Comparison of ENCODE assay signal across 8 cellular contexts in genomic region chr11:10930224-10930960, GRCh38.
DNase-seq lines count a peak whose midpoint lies in the region; ATAC-seq and TF ChIP-seq lines count a peak whose summit lies in the region.

No MANE protein-coding gene starts in this region.

- H3K27ac ChIP-seq in esophagus squamous epithelium = peak overlapping the region; percentile 81 to 94 (median 92)
- H3K27ac ChIP-seq in neural cell (ENCODE audit: low read length) = peak overlapping the region; percentile 82

- H3K36me3 Mint-ChIP-seq in CD14-positive monocyte = peaks cover 0 to 7% of the 10 kb centered on the region in 2 donors
- no peaks in the 10 kb centered on the region for H3K36me3 Mint-ChIP-seq in activated CD4-positive, alpha-beta T cell treated with anti-CD3 and anti-CD28 coated beads, Interleukin-2, amount 10 ng/mL, durations not matched to agents 7 days and 5 days (ENCODE audit: low read depth)

- H3K79me2 ChIP-seq in neural cell (replicated peaks; ENCODE audit: insufficient read depth, low read length) = no peaks in the 10 kb centered on the region

- H3F3A ChIP-seq in neural cell (ENCODE audit: insufficient read depth, low read length, poor library complexity, severe bottlenecking) = no peaks in the 10 kb centered on the region

- H3K4me1 ChIP-seq in esophagus squamous epithelium = peaks cover 8 to 75% (median 17%) of the 10 kb centered on the region in 3 donors

- H3K9me2 ChIP-seq in neural cell (ENCODE audit: insufficient read depth, low read length) = no peaks in the 10 kb centered on the region

- TF ChIP-seq CTCF in CD14-positive monocyte (IDR thresholded peaks at IDR 0.05) (peak; percentile 13), esophagus squamous epithelium (IDR thresholded peaks at IDR 0.05) (no peak), neural cell (IDR thresholded peaks at IDR 0.05; ENCODE audit: poor library complexity, severe bottlenecking) (peak; percentile 42)

- no peaks in the 10 kb centered on the region for H4K20me1 ChIP-seq in neural cell (ENCODE audit: insufficient read depth)

- no peak for TF ChIP-seq RAD21 in neural cell (conservative IDR thresholded peaks at IDR 0.05)

- ATAC-seq in HG02759 (IDR thresholded peaks at IDR 0.05; ENCODE audit: unreplicated experiment) = peak; percentile 12
- no peak for ATAC-seq in GM19467 (IDR thresholded peaks at IDR 0.05; ENCODE audit: unreplicated experiment)
- ATAC-seq in GM18861 (IDR thresholded peaks at IDR 0.05; ENCODE audit: unreplicated experiment) = no peak

- H3K9ac ChIP-seq in neural cell (ENCODE audit: low read length) = peak overlapping the region; percentile 81

- H3K27ac Mint-ChIP-seq in CD14-positive monocyte = peak overlapping the region in 4 of 7 donors; percentile 37 to 63 (median 49)
- no peak overlapping the region for H3K27ac Mint-ChIP-seq in activated CD4-positive, alpha-beta T cell treated with anti-CD3 and anti-CD28 coated beads, Interleukin-2, amount 10 ng/mL, durations not matched to agents 7 days and 5 days

- H3K36me3 ChIP-seq in esophagus squamous epithelium = no peaks in the 10 kb centered on the region
- no peaks in the 10 kb centered on the region for H3K36me3 ChIP-seq in neural cell (ENCODE audit: insufficient read depth, low read length)

- CTCF ChIA-PET in activated CD4-positive, alpha-beta T cell treated with anti-CD3 and anti-CD28 coated beads, Interleukin-2, amount 10 ng/mL, durations not matched to agents 7 days and 5 days (lab: Charles Lee) = interaction anchor here (0.9 to 1.1 kb wide), 3 partner anchors 9 to 336 kb away, joined by 3 read pairs; no protein-coding TSS in a partner anchor

- TF ChIP-seq EP300 in neural cell (conservative IDR thresholded peaks at IDR 0.05; ENCODE audit: poor library complexity, severe bottlenecking) = no peak

- H3K27me3 ChIP-seq in esophagus squamous epithelium (no peaks in the 10 kb centered on the region), neural cell (ENCODE audit: insufficient read depth, low read depth, low read length) (no peaks in the 10 kb centered on the region)

- H3K27me3 Mint-ChIP-seq in CD14-positive monocyte (ENCODE audit: low read depth in 3 of 3) = peaks cover 53 to 80% (median 63%) of the 10 kb centered on the region in 3 donors
- peaks cover 56% of the 10 kb centered on the region for H3K27me3 Mint-ChIP-seq in activated CD4-positive, alpha-beta T cell treated with anti-CD3 and anti-CD28 coated beads, Interleukin-2, amount 10 ng/mL, durations not matched to agents 7 days and 5 days

- POLR2A ChIA-PET in activated CD4-positive, alpha-beta T cell treated with anti-CD3 and anti-CD28 coated beads, Interleukin-2, amount 10 ng/mL, durations not matched to agents 7 days and 5 days (lab: Charles Lee) = no interaction called here

- H3K4me3 Mint-ChIP-seq in CD14-positive monocyte = peak overlapping the region; percentile 90 to 96
- H3K4me3 Mint-ChIP-seq in activated CD4-positive, alpha-beta T cell treated with anti-CD3 and anti-CD28 coated beads, Interleukin-2, amount 10 ng/mL, durations not matched to agents 7 days and 5 days = peak overlapping the region; percentile 69

- no peak for TF ChIP-seq POLR2A in esophagus squamous epithelium (IDR thresholded peaks at IDR 0.05)

- 8 to 10% methylated on average over 15 to 25 of the region's 34 CpGs for WGBS in esophagus squamous epithelium, 2 donors

- H3K4me1 Mint-ChIP-seq in CD14-positive monocyte = peaks cover 16% of the 10 kb centered on the region
- peaks cover 22% of the 10 kb centered on the region for H3K4me1 Mint-ChIP-seq in activated CD4-positive, alpha-beta T cell treated with anti-CD3 and anti-CD28 coated beads, Interleukin-2, amount 10 ng/mL, durations not matched to agents 7 days and 5 days

- intact Hi-C loops in CD14-positive monocyte (cut with micrococcal nuclease) (loop anchor here (2.0 to 10.0 kb wide), 5 partner anchors 16 to 857 kb away; partner anchors contain the start of gene ZBED5 (in 1 of the 2)), esophagus squamous epithelium (cut with DNase I) (loop anchor here (10.0 kb wide), 1 partner anchor 854 kb away; no protein-coding TSS in a partner anchor)

- peak overlapping the region; percentile 48 for H3K4me2 ChIP-seq in neural cell (ENCODE audit: low read length)

- H3K9me3 ChIP-seq in esophagus squamous epithelium = no peaks in the 10 kb centered on the region
- no peaks in the 10 kb centered on the region for H3K9me3 ChIP-seq in neural cell (ENCODE audit: low read length)

- DNase-seq in CD14-positive monocyte (ENCODE audit: low spot score) (no peak), esophagus squamous epithelium (lab: John Stamatoyannopoulos, UW) (no peak), GOT3 (lab: John Stamatoyannopoulos, UW) (no peak)
- DNase-seq in activated CD4-positive, alpha-beta T cell treated with anti-CD3 and anti-CD28 coated beads, Interleukin-2, amount 10 ng/mL, durations not matched to agents 7 days and 5 days = no peak

- peak overlapping the region; percentile 67 for H2AFZ ChIP-seq in neural cell (ENCODE audit: low read depth, low read length)

- H3K4me3 ChIP-seq in esophagus squamous epithelium = peak overlapping the region; percentile 47 to 76 (median 62)
- H3K4me3 ChIP-seq in neural cell (ENCODE audit: low read length) = peak overlapping the region; percentile 75

- H3K9me3 Mint-ChIP-seq in CD14-positive monocyte = peaks cover 0 to 6% (median 2%) of the 10 kb centered on the region in 7 donors
- H3K9me3 Mint-ChIP-seq in activated CD4-positive, alpha-beta T cell treated with anti-CD3 and anti-CD28 coated beads, Interleukin-2, amount 10 ng/mL, durations not matched to agents 7 days and 5 days = no peaks in the 10 kb centered on the region

TF ChIP-seq in neural cell, 6 proteins besides CTCF, POLR2A, EP300 and RAD21:
- no peak for TF ChIP-seq POLR2AphosphoS5 (IDR thresholded peaks at IDR 0.05)
- TF ChIP-seq MXI1 (conservative IDR thresholded peaks at IDR 0.05; ENCODE audit: poor library complexity, severe bottlenecking) = peak; percentile 11

Comparison
In these comparisons a context has a peak if more than half of its experiments do, and no peak if none do; other contexts are left out.
1. CTCF ChIP-seq: peak in CD14-positive monocyte (single experiment) and neural cell (single experiment); none in esophagus squamous epithelium (0 of 6).